ENCODE assay signal across 26 cellular contexts in genomic region chrX:3567681-3568080, GRCh38.
DNase-seq lines count a peak whose midpoint lies in the region; FAIRE-seq and TF ChIP-seq lines count a peak whose summit lies in the region.
"Had no signal": no experiment of that assay in that cellular context is flagged by ENCODE, and none has a peak within 500 bp of the region (broad histone marks: within the 10 kb centered on the region; RNA-seq: fewer than 3 reads in every experiment).

No MANE protein-coding gene starts in this region.

- no peak for TF ChIP-seq CTCF in bronchial epithelial cell (IDR thresholded peaks at IDR 0.05; ENCODE audit: insufficient read depth, low read length, severe bottlenecking)

- FAIRE-seq in bronchial epithelial cell (lab: Jason Lieb, UNC): no peak
- FAIRE-seq: GM12891, H54, RCC 7860 had no signal

- H3K4me3 ChIP-seq in bronchial epithelial cell (ENCODE audit: low read depth, low read length): no peak overlapping the region

- H3K27me3 ChIP-seq in bronchial epithelial cell (ENCODE audit: control insufficient read depth, insufficient read depth, low read length): no peaks in the 10 kb centered on the region

- DNase-seq in EH (ENCODE audit: low read depth): peak; percentile 58
- DNase-seq in LHCN-M2 (ENCODE audit: low read depth): peak; percentile 22
- peak; percentile 27 for DNase-seq in bronchial epithelial cell (ENCODE audit: low read depth)
- peak; percentile 9 for DNase-seq in iris pigment epithelial cell (ENCODE audit: low read depth)
- no peak for DNase-seq in NCI-H2196 treated with DMSO at 0.1 percent for 48 hours (lab: John Stamatoyannopoulos, UW; ENCODE audit: unreplicated experiment)
- DNase-seq in GF-D8 (lab: John Stamatoyannopoulos, UW): no peak
- no peak for DNase-seq in NCI-H2196 (lab: John Stamatoyannopoulos, UW; ENCODE audit: unreplicated experiment)
- DNase-seq in NCI-H187 treated with DMSO at 0.1 percent for 48 hours (lab: John Stamatoyannopoulos, UW): no peak
- DNase-seq: AML-193; C1 segment of cervical spinal cord; CD4-positive, alpha-beta memory T cell; COR-L47; DMS53; GDM1; KG1; NCI-H1048; NCI-H1417; NCI-H1694; NCI-H2081; NCI-H524; NCI-H748 treated with DMSO at 0.1 percent for 48 hours; SK-N-SH; SW 1271 had no signal

- H3K36me3 ChIP-seq in bronchial epithelial cell (ENCODE audit: control insufficient read depth, insufficient read depth, low read length): no peaks in the 10 kb centered on the region

Comparison
In these comparisons a context has a peak if more than half of its experiments do, and no peak if none do; other contexts are left out.
1. DNase-seq: peak in EH (single experiment), LHCN-M2 (single experiment), bronchial epithelial cell (single experiment) and iris pigment epithelial cell (single experiment); none in NCI-H2196 treated with DMSO at 0.1 percent for 48 hours (single experiment), GF-D8 (single experiment), NCI-H2196 (single experiment) and NCI-H187 treated with DMSO at 0.1 percent for 48 hours (single experiment).